In the genomic region with DNA sequence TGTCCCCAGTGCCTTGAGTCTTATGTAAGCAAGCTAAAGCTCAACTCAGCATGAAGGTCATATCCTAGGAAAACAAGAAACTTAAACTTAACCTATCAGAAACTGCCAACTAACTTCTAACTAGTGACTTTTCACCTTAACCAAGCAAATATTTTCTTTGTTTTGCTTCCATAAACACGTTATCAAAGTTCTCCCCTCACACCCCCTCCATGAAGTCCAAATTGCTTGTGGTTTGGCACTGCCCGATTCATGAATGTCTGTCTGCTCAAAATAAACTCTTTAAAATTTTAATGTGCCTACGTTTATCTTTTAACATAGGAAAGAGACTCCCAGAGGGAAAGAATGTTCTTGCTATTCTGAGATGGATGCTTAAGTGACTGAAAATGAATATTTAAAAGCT, we compare ENCODE assay signal across 2 cellular contexts.
TF ChIP-seq lines count a peak whose summit lies in the region.

No MANE protein-coding gene starts in this region.

TF ChIP-seq in K562, 482 proteins besides CTCF, POLR2A, EP300 and RAD21:
- TF ChIP-seq HMBOX1 (IDR thresholded peaks at IDR 0.05), result 0 out of 2 replicates have a peak, but pooled peaks have one; percentile 27
- TF ChIP-seq SMAD1 (IDR thresholded peaks at IDR 0.05; ENCODE audit: low read depth, low read length, partially characterized antibody), result no peak
- TF ChIP-seq, protein P1, sequence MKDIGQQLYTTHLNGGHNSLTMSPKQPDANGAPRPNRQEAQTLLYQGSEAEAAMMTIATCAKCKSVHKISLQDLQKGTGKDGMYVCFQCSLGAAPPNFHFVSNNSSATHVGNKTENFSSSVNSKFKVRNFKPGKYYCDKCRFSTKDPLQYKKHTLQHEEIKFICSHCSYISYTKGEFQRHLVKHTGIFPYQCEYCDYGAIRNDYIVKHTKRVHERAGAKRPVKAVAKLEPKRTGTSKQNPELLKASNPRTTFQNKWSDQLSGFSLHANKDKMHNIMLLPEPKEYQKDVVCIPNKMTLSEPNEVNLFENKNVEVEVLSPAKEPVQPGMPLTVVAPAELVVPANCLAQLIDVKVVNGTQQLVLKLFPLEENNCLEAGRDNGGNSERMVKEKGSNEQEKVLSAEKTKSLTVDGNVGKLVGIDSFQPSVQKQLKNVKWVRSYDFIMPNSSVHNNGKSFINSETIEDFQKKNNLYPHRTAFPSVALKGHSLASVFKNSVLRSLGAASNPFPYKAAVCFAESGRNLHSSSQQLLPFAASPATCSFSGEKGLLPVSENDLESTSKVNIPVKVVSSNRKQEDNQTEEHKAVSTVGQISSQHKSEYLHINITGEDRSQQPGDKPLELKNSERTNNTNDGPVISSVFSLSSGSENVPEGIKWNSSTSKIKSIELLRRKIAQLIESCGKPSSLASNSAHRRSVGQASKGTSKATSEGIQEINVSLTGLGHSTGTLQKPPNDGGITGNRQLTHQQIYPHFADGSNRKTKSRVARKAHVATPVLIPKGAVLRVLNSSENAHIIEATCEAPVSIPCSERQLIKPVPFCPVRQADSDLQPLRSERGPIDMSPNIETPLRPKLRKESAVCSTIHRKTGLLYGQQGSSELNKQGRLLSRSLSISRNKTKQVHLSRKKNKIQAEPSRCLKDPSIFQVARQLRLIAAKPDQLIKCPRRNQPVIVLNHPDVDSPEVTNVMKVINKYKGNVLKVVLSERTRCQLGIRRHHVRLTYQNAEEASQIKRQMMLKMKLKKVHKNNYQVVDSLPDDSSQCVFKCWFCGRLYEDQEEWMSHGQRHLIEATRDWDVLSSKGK (CRISPR knock-in tag; IDR thresholded peaks at IDR 0.05), result no peak
- TF ChIP-seq CBX8 (IDR thresholded peaks at IDR 0.05; ENCODE audit: borderline replicate concordance, extremely low read depth, low read depth, low read length, poor library complexity, severe bottlenecking), result no peak

TF ChIP-seq in liver, 16 proteins besides CTCF, POLR2A, EP300 and RAD21:
- TF ChIP-seq, protein P2, sequence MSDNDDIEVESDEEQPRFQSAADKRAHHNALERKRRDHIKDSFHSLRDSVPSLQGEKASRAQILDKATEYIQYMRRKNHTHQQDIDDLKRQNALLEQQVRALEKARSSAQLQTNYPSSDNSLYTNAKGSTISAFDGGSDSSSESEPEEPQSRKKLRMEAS (IDR thresholded peaks at IDR 0.05), result peak; percentile 6
- TF ChIP-seq RXRA (IDR thresholded peaks at IDR 0.05), result peak in 1 of 2 donors; percentile 64
- TF ChIP-seq EGR1 (IDR thresholded peaks at IDR 0.05; ENCODE audit: low read depth in 2 of 2), result no peak
- TF ChIP-seq JUND (IDR thresholded peaks at IDR 0.05), result no peak
- TF ChIP-seq FOXA2 (IDR thresholded peaks at IDR 0.05), result no peak
- no peak for TF ChIP-seq SP1 (IDR thresholded peaks at IDR 0.05)
- no peak for TF ChIP-seq FOXA1 (IDR thresholded peaks at IDR 0.05)
- no peak for TF ChIP-seq GABPA (IDR thresholded peaks at IDR 0.05 in 1 of 2, conservative IDR thresholded peaks at IDR 0.05 in 1 of 2)
- peak; percentile 15 for TF ChIP-seq YY1 (IDR thresholded peaks at IDR 0.05)
- peak; percentile 19 to 64 for TF ChIP-seq HNF4A (conservative IDR thresholded peaks at IDR 0.05)
- TF ChIP-seq, protein P3, sequence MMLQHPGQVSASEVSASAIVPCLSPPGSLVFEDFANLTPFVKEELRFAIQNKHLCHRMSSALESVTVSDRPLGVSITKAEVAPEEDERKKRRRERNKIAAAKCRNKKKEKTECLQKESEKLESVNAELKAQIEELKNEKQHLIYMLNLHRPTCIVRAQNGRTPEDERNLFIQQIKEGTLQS (IDR thresholded peaks at IDR 0.05), result no peak
TF ChIP-seq in liver: peak in this region for 4.
